In the genomic region with DNA sequence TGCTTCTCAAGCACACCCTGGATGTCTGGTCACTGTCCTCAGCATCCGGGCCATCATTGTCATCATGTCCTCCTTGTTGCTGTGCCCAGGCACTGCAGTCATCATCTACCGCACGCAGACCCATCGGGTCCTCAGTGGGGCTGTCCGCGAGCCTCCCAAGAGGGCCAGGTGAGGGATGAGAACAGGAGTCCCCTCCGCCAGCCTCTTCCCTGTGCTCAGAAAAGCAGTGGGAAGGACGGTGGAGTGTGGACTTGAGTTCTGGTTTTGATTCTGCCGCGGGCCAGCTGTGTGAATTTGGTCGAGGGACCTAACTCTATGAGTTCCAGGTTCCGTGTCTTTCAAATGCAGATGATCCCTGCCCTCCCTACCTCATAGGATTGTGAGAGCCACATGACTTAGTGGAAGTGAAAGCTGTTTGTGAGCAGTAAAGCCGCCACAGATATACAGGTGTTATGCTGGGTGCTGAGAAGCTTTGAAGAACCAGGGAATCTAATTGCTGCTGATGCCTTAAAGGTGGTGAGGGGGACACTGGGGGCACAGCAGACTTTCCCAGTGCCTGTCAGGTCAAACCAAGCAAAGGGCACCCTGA, we compare ENCODE assay signal across 1 cellular context.
TF ChIP-seq lines count a peak whose summit lies in the region.

No MANE protein-coding gene starts in this region.

TF ChIP-seq in GM12878, 131 proteins besides CTCF, POLR2A, EP300 and RAD21:
- TF ChIP-seq TCF3 (IDR thresholded peaks at IDR 0.05; ENCODE audit: borderline replicate concordance, insufficient read depth, low read depth, low read length) (no peak), NFXL1 (IDR thresholded peaks at IDR 0.05; ENCODE audit: borderline replicate concordance) (no peak), SPI1 (IDR thresholded peaks at IDR 0.05; ENCODE audit: borderline replicate concordance, insufficient read depth, low read depth, low read length) (peak; percentile 26; the same call in 1 of the 2 replicates)
- TF ChIP-seq, protein P1, sequence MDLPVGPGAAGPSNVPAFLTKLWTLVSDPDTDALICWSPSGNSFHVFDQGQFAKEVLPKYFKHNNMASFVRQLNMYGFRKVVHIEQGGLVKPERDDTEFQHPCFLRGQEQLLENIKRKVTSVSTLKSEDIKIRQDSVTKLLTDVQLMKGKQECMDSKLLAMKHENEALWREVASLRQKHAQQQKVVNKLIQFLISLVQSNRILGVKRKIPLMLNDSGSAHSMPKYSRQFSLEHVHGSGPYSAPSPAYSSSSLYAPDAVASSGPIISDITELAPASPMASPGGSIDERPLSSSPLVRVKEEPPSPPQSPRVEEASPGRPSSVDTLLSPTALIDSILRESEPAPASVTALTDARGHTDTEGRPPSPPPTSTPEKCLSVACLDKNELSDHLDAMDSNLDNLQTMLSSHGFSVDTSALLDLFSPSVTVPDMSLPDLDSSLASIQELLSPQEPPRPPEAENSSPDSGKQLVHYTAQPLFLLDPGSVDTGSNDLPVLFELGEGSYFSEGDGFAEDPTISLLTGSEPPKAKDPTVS (IDR thresholded peaks at IDR 0.05; ENCODE audit: low read depth, low read length): no peak
- TF ChIP-seq, protein P2, sequence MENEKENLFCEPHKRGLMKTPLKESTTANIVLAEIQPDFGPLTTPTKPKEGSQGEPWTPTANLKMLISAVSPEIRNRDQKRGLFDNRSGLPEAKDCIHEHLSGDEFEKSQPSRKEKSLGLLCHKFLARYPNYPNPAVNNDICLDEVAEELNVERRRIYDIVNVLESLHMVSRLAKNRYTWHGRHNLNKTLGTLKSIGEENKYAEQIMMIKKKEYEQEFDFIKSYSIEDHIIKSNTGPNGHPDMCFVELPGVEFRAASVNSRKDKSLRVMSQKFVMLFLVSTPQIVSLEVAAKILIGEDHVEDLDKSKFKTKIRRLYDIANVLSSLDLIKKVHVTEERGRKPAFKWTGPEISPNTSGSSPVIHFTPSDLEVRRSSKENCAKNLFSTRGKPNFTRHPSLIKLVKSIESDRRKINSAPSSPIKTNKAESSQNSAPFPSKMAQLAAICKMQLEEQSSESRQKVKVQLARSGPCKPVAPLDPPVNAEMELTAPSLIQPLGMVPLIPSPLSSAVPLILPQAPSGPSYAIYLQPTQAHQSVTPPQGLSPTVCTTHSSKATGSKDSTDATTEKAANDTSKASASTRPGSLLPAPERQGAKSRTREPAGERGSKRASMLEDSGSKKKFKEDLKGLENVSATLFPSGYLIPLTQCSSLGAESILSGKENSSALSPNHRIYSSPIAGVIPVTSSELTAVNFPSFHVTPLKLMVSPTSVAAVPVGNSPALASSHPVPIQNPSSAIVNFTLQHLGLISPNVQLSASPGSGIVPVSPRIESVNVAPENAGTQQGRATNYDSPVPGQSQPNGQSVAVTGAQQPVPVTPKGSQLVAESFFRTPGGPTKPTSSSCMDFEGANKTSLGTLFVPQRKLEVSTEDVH (IDR thresholded peaks at IDR 0.05; ENCODE audit: low read depth, partially characterized antibody): no peak
